8 cellular contexts compared by ENCODE assay signal in genomic region chr20:33732166-33732970, GRCh38. TPM values are rescaled to one million over a fixed set of nuclear protein-coding genes. Genes with fewer than 3 reads are reported as not detected.
DNase-seq lines count a peak whose midpoint lies in the region; ATAC-seq and TF ChIP-seq lines count a peak whose summit lies in the region.

No MANE protein-coding gene starts in this region.

- intact Hi-C loops in CD4-positive, alpha-beta memory T cell (cut with micrococcal nuclease), result loop anchor here (1.0 to 5.0 kb wide), 8 partner anchors 12 to 380 kb away; partner anchors contain the start of genes CDK5RAP1, CHMP4B, E2F1 and EIF2S2

- no peak for TF ChIP-seq EP300 in upper lobe of left lung (IDR thresholded peaks at IDR 0.05)

- TF ChIP-seq CTCF in OCI-LY3 (IDR thresholded peaks at IDR 0.05; ENCODE audit: low read depth, low read length), result peak; percentile 33
- TF ChIP-seq CTCF in foreskin keratinocyte (conservative IDR thresholded peaks at IDR 0.05), result peak; percentile 9
- no peak for TF ChIP-seq CTCF in osteoblast (IDR thresholded peaks at IDR 0.05; ENCODE audit: extremely low read depth, low read depth, low read length)
- peak in 1 of 6 experiments; percentile 13 for TF ChIP-seq CTCF in upper lobe of left lung (IDR thresholded peaks at IDR 0.05)

- peaks cover 9 to 13% of the 10 kb centered on the region in 2 donors for H3K36me3 Mint-ChIP-seq in CD4-positive, alpha-beta memory T cell

- H4K20me1 ChIP-seq in OCI-LY3 (ENCODE audit: insufficient read depth, low read length) (no peaks in the 10 kb centered on the region), osteoblast (ENCODE audit: insufficient read depth, low read length) (no peaks in the 10 kb centered on the region)

- peak overlapping the region; percentile 76 for H3K4me2 ChIP-seq in OCI-LY3 (ENCODE audit: low read length)
- peak overlapping the region; percentile 84 for H3K4me2 ChIP-seq in osteoblast (ENCODE audit: insufficient read depth, low read length)

- peaks cover 0 to 12% (median 8%) of the 10 kb centered on the region in 8 donors for H3K9me3 Mint-ChIP-seq in CD4-positive, alpha-beta memory T cell

- CTCF ChIA-PET in CD4-positive, alpha-beta memory T cell (lab: Charles Lee; ENCODE audit: partially characterized antibody), result interaction anchor here (0.6 to 2.3 kb wide), 9 partner anchors 9 to 288 kb away, joined by 3 to 9 read pairs (median 3); partner anchors contain the start of genes ACTL10, CBFA2T2 and PXMP4

- H3K9me3 ChIP-seq in CD4-positive, alpha-beta memory T cell (ENCODE audit: control insufficient read depth in 1 of 2, low read length in 2 of 2), result peaks cover 0 to 6% of the 10 kb centered on the region in 2 donors
- H3K9me3 ChIP-seq in OCI-LY3 (ENCODE audit: insufficient read depth, low read length), result peaks cover 18% of the 10 kb centered on the region
- peaks cover 2% of the 10 kb centered on the region for H3K9me3 ChIP-seq in osteoblast (ENCODE audit: low read depth, low read length)
- H3K9me3 ChIP-seq in upper lobe of left lung, result peaks cover 8 to 14% (median 12%) of the 10 kb centered on the region in 4 donors

- peak in 3 of 5 donors; percentile 84 to 93 (median 89) for DNase-seq in CD4-positive, alpha-beta memory T cell
- peak; percentile 77 for DNase-seq in activated T-helper 9 cell treated with anti-CD3 and anti-CD28 coated beads, Interleukin-2, amount 50 U/mL, for 16 hours (ENCODE audit: low read depth)
- peak in 1 of 2 donors; percentile 60 for DNase-seq in foreskin keratinocyte
- no peak for DNase-seq in osteoblast (ENCODE audit: insufficient read length, low spot score, missing footprints)
- peak in 1 of 2 donors; percentile 91 for DNase-seq in upper lobe of left lung

- peak; percentile 36 for ATAC-seq in GM19372 (IDR thresholded peaks at IDR 0.05; ENCODE audit: low read depth, unreplicated experiment)
- peak; percentile 47 for ATAC-seq in HG03460 (IDR thresholded peaks at IDR 0.05; ENCODE audit: unreplicated experiment)
- peak; percentile 64 for ATAC-seq in foreskin keratinocyte
- ATAC-seq in upper lobe of left lung (ENCODE audit: low FRiP score in 2 of 2), result peak; percentile 90 to 92

- peak in 3 of 4 donors; percentile 43 to 85 (median 58) for TF ChIP-seq POLR2A in upper lobe of left lung (IDR thresholded peaks at IDR 0.05)

- H3K79me2 ChIP-seq in OCI-LY3 (ENCODE audit: low read length) (no peaks in the 10 kb centered on the region), osteoblast (ENCODE audit: insufficient read depth, low read length) (peaks cover 7% of the 10 kb centered on the region)

- 3 to 6% methylated on average over 10 to 12 of the region's 68 CpGs for WGBS in upper lobe of left lung, 2 donors

- H3K4me3 ChIP-seq in CD4-positive, alpha-beta memory T cell (ENCODE audit: low read length in 2 of 2), result peak overlapping the region; percentile 61 to 69
- H3K4me3 ChIP-seq in OCI-LY3 (ENCODE audit: low read length), result peak overlapping the region; percentile 76
- peak overlapping the region; percentile 79 for H3K4me3 ChIP-seq in osteoblast (ENCODE audit: insufficient read depth, low read length)
- peak overlapping the region; percentile 50 to 75 (median 66) for H3K4me3 ChIP-seq in upper lobe of left lung

- peak overlapping the region; percentile 41; the same call in 1 of the 2 replicates for H2AFZ ChIP-seq in OCI-LY3 (ENCODE audit: low read depth, low read length)
- peak overlapping the region; percentile 90 for H2AFZ ChIP-seq in osteoblast (ENCODE audit: low read length)

- H3K27me3 Mint-ChIP-seq in CD4-positive, alpha-beta memory T cell, result no peaks in the 10 kb centered on the region

- H3K4me1 ChIP-seq in CD4-positive, alpha-beta memory T cell (ENCODE audit: insufficient read depth, low read length), result peaks cover 21% of the 10 kb centered on the region
- peaks cover 21% of the 10 kb centered on the region for H3K4me1 ChIP-seq in OCI-LY3 (ENCODE audit: low read length)
- H3K4me1 ChIP-seq in foreskin keratinocyte, result peaks cover 7% of the 10 kb centered on the region
- peaks cover 28% of the 10 kb centered on the region for H3K4me1 ChIP-seq in osteoblast (ENCODE audit: insufficient read depth, low read length)
- peaks cover 25 to 37% (median 29%) of the 10 kb centered on the region in 4 donors for H3K4me1 ChIP-seq in upper lobe of left lung

- H3K9ac ChIP-seq in OCI-LY3 (ENCODE audit: low read length), result peak overlapping the region; percentile 70

- no peaks in the 10 kb centered on the region for H3K27me3 ChIP-seq in CD4-positive, alpha-beta memory T cell (ENCODE audit: insufficient read depth, low read length)
- H3K27me3 ChIP-seq in OCI-LY3 (ENCODE audit: low read depth, low read length), result no peaks in the 10 kb centered on the region
- no peaks in the 10 kb centered on the region for H3K27me3 ChIP-seq in foreskin keratinocyte
- H3K27me3 ChIP-seq in osteoblast (ENCODE audit: insufficient read depth, low read length), result no peaks in the 10 kb centered on the region
- no peaks in the 10 kb centered on the region for H3K27me3 ChIP-seq in upper lobe of left lung

- POLR2A ChIA-PET in CD4-positive, alpha-beta memory T cell (lab: Charles Lee; ENCODE audit: partially characterized antibody), result interaction anchor here (0.5 to 3.6 kb wide), 32 partner anchors 8 to 783 kb away, joined by 3 to 55 read pairs (median 5); partner anchors contain the start of genes ACTL10, CBFA2T2, CHMP4B and DYNLRB1

- H3K4me1 Mint-ChIP-seq in CD4-positive, alpha-beta memory T cell, result peaks cover 10 to 25% (median 19%) of the 10 kb centered on the region in 4 donors

- peak overlapping the region; percentile 62 for H3K27ac ChIP-seq in CD4-positive, alpha-beta memory T cell (ENCODE audit: low read depth, low read length)
- H3K27ac ChIP-seq in OCI-LY3 (ENCODE audit: low read length) (peak overlapping the region; percentile 69), foreskin keratinocyte (peak overlapping the region; percentile 18), osteoblast (ENCODE audit: low read depth, low read length) (peak overlapping the region; percentile 41), upper lobe of left lung (peak overlapping the region; percentile 87 to 94 (median 92))

- H3K27ac Mint-ChIP-seq in CD4-positive, alpha-beta memory T cell, result peak overlapping the region; percentile 85 to 97 (median 91)

- H3K4me3 Mint-ChIP-seq in CD4-positive, alpha-beta memory T cell, result peak overlapping the region; percentile 89 to 94 (median 93)

- no peaks in the 10 kb centered on the region for H3K36me3 ChIP-seq in CD4-positive, alpha-beta memory T cell (ENCODE audit: insufficient read depth, low read length)
- H3K36me3 ChIP-seq in OCI-LY3 (replicated peaks; ENCODE audit: low read depth, low read length) (peaks cover 4% of the 10 kb centered on the region), osteoblast (ENCODE audit: insufficient read depth, low read length) (no peaks in the 10 kb centered on the region), upper lobe of left lung (no peaks in the 10 kb centered on the region)

RNA-seq across cellular contexts. Expression of gene ZNF341, which starts 0.6 kb away (rescaled TPM):
- total RNA-seq in CD4-positive, alpha-beta memory T cell, result 1 to 10 TPM; 4.8 to 5.0 TPM
- 1 to 10 TPM; 1.5 to 2.3 TPM for polyA plus RNA-seq in CD4-positive, alpha-beta memory T cell
- total RNA-seq in foreskin keratinocyte (3.0 and 3.2 TPM in 2 replicates), osteoblast (1.1 and 1.2 TPM in 2 replicates), upper lobe of left lung (10 to 100 TPM in 1 of 6 donors, 1 to 10 TPM in 5; 2.0 to 17.8 (median 5.0) TPM)
- 2.7 and 2.8 TPM in 2 replicates for polyA plus RNA-seq in foreskin keratinocyte

RNA-seq across cellular contexts. Expression of gene PXMP4, which starts 12.3 kb away (rescaled TPM):
- total RNA-seq in CD4-positive, alpha-beta memory T cell, result 10 to 100 TPM; 15.7 to 16.3 TPM
- polyA plus RNA-seq in CD4-positive, alpha-beta memory T cell, result 10 to 100 TPM in 1 of 2 donors, 1 to 10 TPM in 1; 6.3 to 16.4 TPM
- total RNA-seq in foreskin keratinocyte, result 6.1 and 6.7 TPM in 2 replicates
- polyA plus RNA-seq in foreskin keratinocyte, result 5.9 and 6.2 TPM in 2 replicates
- total RNA-seq in osteoblast, result 5.1 and 6.5 TPM in 2 replicates
- total RNA-seq in upper lobe of left lung, result 10 to 100 TPM; 18.4 to 80.2 (median 29.8) TPM

RNA-seq across cellular contexts. Expression of gene E2F1, which starts 46.2 kb away (rescaled TPM):
- 1 to 10 TPM; 2.2 to 2.6 TPM for total RNA-seq in CD4-positive, alpha-beta memory T cell
- polyA plus RNA-seq in CD4-positive, alpha-beta memory T cell, result under 1 TPM; 0.46 to 0.89 TPM
- total RNA-seq in foreskin keratinocyte (15.4 and 16.5 TPM in 2 replicates), osteoblast (1.4 and 2.4 TPM in 2 replicates), upper lobe of left lung (10 to 100 TPM in 1 of 6 donors, 1 to 10 TPM in 5; 5.5 to 12.9 (median 6.8) TPM)
- polyA plus RNA-seq in foreskin keratinocyte, result 16.0 and 17.5 TPM in 2 replicates

RNA-seq across cellular contexts. Expression of gene NECAB3, which starts 58.1 kb away (rescaled TPM):
- total RNA-seq in CD4-positive, alpha-beta memory T cell, result 10 to 100 TPM; 23.3 to 23.4 TPM
- polyA plus RNA-seq in CD4-positive, alpha-beta memory T cell, result 1 to 10 TPM; 2.0 to 2.5 TPM
- total RNA-seq in foreskin keratinocyte (6.3 and 7.3 TPM in 2 replicates), osteoblast (14.7 and 27.1 TPM in 2 replicates), upper lobe of left lung (100 to 1,000 TPM in 2 of 6 donors, 10 to 100 TPM in 4; 43.4 to 309 (median 90.6) TPM)
- polyA plus RNA-seq in foreskin keratinocyte, result 5.1 and 5.9 TPM in 2 replicates

Comparison
In these comparisons a context has a peak if more than half of its experiments do, and no peak if none do; other contexts are left out.
1. H3K27ac ChIP-seq: peak in every context shown above with its lines; median percentile 92 in upper lobe of left lung; 69 in OCI-LY3; 62 in CD4-positive, alpha-beta memory T cell; 41 in osteoblast; 18 in foreskin keratinocyte.
2. ATAC-seq: peak in every context shown above with its lines; median percentile 91 in upper lobe of left lung; 64 in foreskin keratinocyte; 47 in HG03460; 36 in GM19372.